8 cellular contexts compared by ENCODE assay signal in genomic region chr19:7535993-7536685, GRCh38. TPM values are rescaled to one million over a fixed set of nuclear protein-coding genes. Genes with fewer than 3 reads are reported as not detected.
A peak's percentile ranks its signal among the peaks of the same experiment; 100 is the strongest.
DNase-seq lines count a peak whose midpoint lies in the region; ATAC-seq, FAIRE-seq and TF ChIP-seq lines count a peak whose summit lies in the region.

No MANE protein-coding gene starts in this region.

- TF ChIP-seq CTCF in H1 (IDR thresholded peaks at IDR 0.05; ENCODE audit: control extremely low read depth in 1 of 3, insufficient read depth in 1 of 3, low read depth in 1 of 3, low read length in 3 of 3) (no peak), neural cell (IDR thresholded peaks at IDR 0.05; ENCODE audit: poor library complexity, severe bottlenecking) (no peak)

- H3K79me2 ChIP-seq in H1 (ENCODE audit: control insufficient read depth in 1 of 2, insufficient read depth in 2 of 2, low read length in 2 of 2) = no peaks in the 10 kb centered on the region
- H3K79me2 ChIP-seq in neural cell (replicated peaks; ENCODE audit: insufficient read depth, low read length) = no peaks in the 10 kb centered on the region

- no peak overlapping the region for H2BK15ac ChIP-seq in H1 (ENCODE audit: low read length)

- H3K4me1 ChIP-seq in H1 (replicated peaks in 1 of 4; ENCODE audit: control insufficient read depth in 3 of 4, insufficient read depth in 4 of 4, low read length in 3 of 4) = peaks cover 0 to 9% (median 3%) of the 10 kb centered on the region in 4 experiments; a peak in 4 of 7 replicates

- TF ChIP-seq RAD21 in H1 (IDR thresholded peaks at IDR 0.05 in 1 of 2, conservative IDR thresholded peaks at IDR 0.05 in 1 of 2; ENCODE audit: low read depth in 2 of 2, low read length in 2 of 2) (no peak), neural cell (conservative IDR thresholded peaks at IDR 0.05) (no peak)

- H3K9me3 ChIP-seq in H1 (ENCODE audit: insufficient read depth in 2 of 2, low read depth in 1 of 2, low read length in 1 of 2) = no peaks in the 10 kb centered on the region
- H3K9me3 ChIP-seq in neural cell (ENCODE audit: low read length) = no peaks in the 10 kb centered on the region

- WGBS in H1 (ENCODE audit: extremely low coverage in 1 of 2, insufficient coverage in 1 of 2, insufficient read length in 1 of 2, insufficient replicate concordance in 2 of 2, low coverage in 1 of 2, low lambda C conversion rate in 2 of 2, missing lambda C conversion rate in 1 of 2), 2 experiments = 64% methylated on average over 12 of the region's 30 CpGs; no CpG with 5 or more reads in 1 of the 2 experiments

- no peaks in the 10 kb centered on the region; the same call in 1 of the 2 replicates for H3K23me2 ChIP-seq in H1 (ENCODE audit: low read depth, low read length)

- no peak overlapping the region for H3K18ac ChIP-seq in H1 (ENCODE audit: extremely low read depth, low read length)

- no peak for TF ChIP-seq POLR2A in H1 (IDR thresholded peaks at IDR 0.05; ENCODE audit: control extremely low read depth in 1 of 2, low read depth in 2 of 2, low read length in 2 of 2)

- POLR2A ChIA-PET in H1 (lab: Charles Lee; ENCODE audit: partially characterized antibody) = interaction anchor here (1.7 to 7.6 kb wide), 2 partner anchors 14 to 16 kb away, joined by 7 to 80 read pairs; partner anchors contain the start of gene MCOLN1

- 0 out of 2 replicates have a peak overlapping the region, but pooled peaks have one; percentile 27 for H2BK12ac ChIP-seq in H1 (ENCODE audit: low read depth, low read length)

- FAIRE-seq in H1 (lab: Jason Lieb, UNC) = no peak

- H3K9ac ChIP-seq in H1 (replicated peaks in 1 of 4; ENCODE audit: extremely low read depth in 1 of 4, low read depth in 3 of 4, low read length in 3 of 4) = no peak overlapping the region
- H3K9ac ChIP-seq in neural cell (ENCODE audit: low read length) = peak overlapping the region; percentile 86

- TF ChIP-seq EP300 in H1 (IDR thresholded peaks at IDR 0.05; ENCODE audit: borderline replicate concordance in 1 of 2, low read depth in 2 of 2, low read length in 2 of 2) (no peak), neural cell (conservative IDR thresholded peaks at IDR 0.05; ENCODE audit: poor library complexity, severe bottlenecking) (no peak)

- H3K4ac ChIP-seq in H1 (replicated peaks; ENCODE audit: insufficient read length, low read depth, low read length) = no peak overlapping the region

- H2BK5ac ChIP-seq in H1 (ENCODE audit: low read depth, low read length) = 0 out of 2 replicates have a peak overlapping the region, but pooled peaks have one; percentile 75

- H3K4me2 ChIP-seq in H1 (ENCODE audit: insufficient read depth in 1 of 2, low read depth in 2 of 2, low read length in 2 of 2) = peak overlapping the region; percentile 71 to 86
- peak overlapping the region; percentile 59 for H3K4me2 ChIP-seq in neural cell (ENCODE audit: low read length)

- ATAC-seq in GM18498 (IDR thresholded peaks at IDR 0.05; ENCODE audit: unreplicated experiment) (peak; percentile 3), HG02678 (IDR thresholded peaks at IDR 0.05; ENCODE audit: unreplicated experiment) (no peak), HG03520 (IDR thresholded peaks at IDR 0.05; ENCODE audit: unreplicated experiment) (no peak)

- H2AK5ac ChIP-seq in H1 (ENCODE audit: low read depth, low read length) = no peak overlapping the region

- no peak overlapping the region for H3K23ac ChIP-seq in H1 (ENCODE audit: insufficient read length)

- H3K4me3 ChIP-seq in H1 (ENCODE audit: extremely low read depth in 1 of 4, insufficient read depth in 2 of 4, low read depth in 3 of 4, low read length in 4 of 4) (peak overlapping the region; percentile 76 to 98 (median 93)), neural cell (ENCODE audit: low read length) (peak overlapping the region; percentile 94)

- peak overlapping the region; percentile 95 for H4K8ac ChIP-seq in H1 (ENCODE audit: extremely low read depth, insufficient read depth, low read length)

- H4K5ac ChIP-seq in H1 (ENCODE audit: insufficient read length, low read depth, low read length) = no peak overlapping the region

- DNase-seq in NCI-H69 (lab: John Stamatoyannopoulos, UW) (peak; percentile 24), H1 (ENCODE audit: low read depth in 1 of 2, low spot score in 2 of 2) (no peak), NCI-H446 treated with DMSO at 0.1 percent for 48 hours (lab: John Stamatoyannopoulos, UW) (no peak), NCI-H187 treated with DMSO at 0.1 percent for 48 hours (lab: John Stamatoyannopoulos, UW) (no peak)

- H2AFZ ChIP-seq in H1 (ENCODE audit: low read length) (no peak overlapping the region), neural cell (ENCODE audit: low read depth, low read length) (peak overlapping the region; percentile 80)

- H4K91ac ChIP-seq in H1 (replicated peaks; ENCODE audit: insufficient read length, low read length) = no peak overlapping the region

- no peaks in the 10 kb centered on the region for H3K27me3 ChIP-seq in H1 (replicated peaks in 1 of 4; ENCODE audit: control insufficient read depth in 3 of 4, extremely low read depth in 1 of 4, insufficient read depth in 3 of 4, low read length in 3 of 4)
- H3K27me3 ChIP-seq in neural cell (ENCODE audit: insufficient read depth, low read depth, low read length) = no peaks in the 10 kb centered on the region

- no peak overlapping the region for H3K14ac ChIP-seq in H1 (ENCODE audit: insufficient read length)

- no peak overlapping the region for H3K56ac ChIP-seq in H1 (replicated peaks; ENCODE audit: insufficient read length, low read depth, low read length)

- peaks cover 5% of the 10 kb centered on the region for H3F3A ChIP-seq in neural cell (ENCODE audit: insufficient read depth, low read length, poor library complexity, severe bottlenecking)

- H4K20me1 ChIP-seq in H1 (replicated peaks in 1 of 2; ENCODE audit: control insufficient read depth in 1 of 2, insufficient read depth in 2 of 2, low read length in 2 of 2) (peaks cover 0 to 3% of the 10 kb centered on the region in 2 experiments), neural cell (ENCODE audit: insufficient read depth) (no peaks in the 10 kb centered on the region)

- peaks cover 0 to 8% (median 3%) of the 10 kb centered on the region in 4 experiments; a peak in 3 of 8 replicates for H3K36me3 ChIP-seq in H1 (ENCODE audit: control insufficient read depth in 2 of 4, insufficient read depth in 4 of 4, low read length in 3 of 4)
- no peaks in the 10 kb centered on the region for H3K36me3 ChIP-seq in neural cell (ENCODE audit: insufficient read depth, low read length)

- H3K27ac ChIP-seq in H1 (ENCODE audit: low read depth, low read length) (no peak overlapping the region), neural cell (ENCODE audit: low read length) (peak overlapping the region; percentile 87)

- H2BK120ac ChIP-seq in H1 (replicated peaks; ENCODE audit: low read depth, low read length) = no peak overlapping the region

- H3K79me1 ChIP-seq in H1 (ENCODE audit: low read depth, low read length) = no peaks in the 10 kb centered on the region

- H2BK20ac ChIP-seq in H1 (ENCODE audit: low read length) = no peak overlapping the region

- CTCF ChIA-PET in H1 (lab: Charles Lee; ENCODE audit: partially characterized antibody) = interaction anchor here (0.7 to 0.8 kb wide), 2 partner anchors 16 kb away, joined by 3 read pairs; no protein-coding TSS in a partner anchor

- H3K9me2 ChIP-seq in neural cell (ENCODE audit: insufficient read depth, low read length) = no peaks in the 10 kb centered on the region

RNA-seq across cellular contexts. Expression of gene PNPLA6, which starts 0.6 kb away (rescaled TPM):
- total RNA-seq in H1 (2021; fragmentation: NEBNext Ultra II Directional; extraction: Animal tissue kit (Norgen Biotek cat#: 25700)) = 121 and 123 TPM in 2 replicates
- polyA plus RNA-seq in H1 (2011; rRNA removed) (55.1 and 121 TPM in 2 replicates), neural cell (10.8 and 25.0 TPM in 2 replicates)
- polyA plus RNA-seq in H1 (2011; cell fraction: cytosol; rRNA removed) = 59.0 TPM
- 207 TPM for polyA plus RNA-seq in H1 (2011; cell fraction: nucleus; rRNA removed)
- polyA plus RNA-seq in H1 (2012, experiment 1 of 2) = 77.9 to 117 TPM (median 110 TPM) in 4 replicates
- 119 TPM for polyA plus RNA-seq in H1 (2012, experiment 2 of 2)
- polyA plus RNA-seq in H1 (2013, experiment 1 of 2) = 101 TPM
- polyA plus RNA-seq in H1 (2013, experiment 2 of 2) = 100 TPM
- 48.4 and 57.9 TPM in 2 replicates for polyA minus RNA-seq in H1 (2011; rRNA and poly(A)+ RNA removed)
- polyA minus RNA-seq in H1 (2011; cell fraction: cytosol; rRNA and poly(A)+ RNA removed) = 93.0 TPM
- polyA minus RNA-seq in H1 (2011; cell fraction: nucleus; rRNA and poly(A)+ RNA removed) = 92.4 TPM
- 28.4 and 33.8 TPM in 2 replicates for polyA minus RNA-seq in neural cell

RNA-seq across cellular contexts. Expression of gene MCOLN1, which starts 13.7 kb away (rescaled TPM):
- 15.8 and 19.1 TPM in 2 replicates for total RNA-seq in H1 (2021; fragmentation: NEBNext Ultra II Directional; extraction: Animal tissue kit (Norgen Biotek cat#: 25700))
- polyA plus RNA-seq in H1 (2011; rRNA removed) = 40.0 and 42.8 TPM in 2 replicates
- 26.0 TPM for polyA plus RNA-seq in H1 (2011; cell fraction: cytosol; rRNA removed)
- 71.1 TPM for polyA plus RNA-seq in H1 (2011; cell fraction: nucleus; rRNA removed)
- polyA plus RNA-seq in H1 (2012, experiment 1 of 2) = 16.2 to 22.1 TPM (median 19.4 TPM) in 4 replicates
- 24.5 TPM for polyA plus RNA-seq in H1 (2012, experiment 2 of 2)
- 18.1 TPM for polyA plus RNA-seq in H1 (2013, experiment 1 of 2)
- 18.1 TPM for polyA plus RNA-seq in H1 (2013, experiment 2 of 2)
- 32.4 and 35.1 TPM in 2 replicates for polyA minus RNA-seq in H1 (2011; rRNA and poly(A)+ RNA removed)
- 19.8 TPM for polyA minus RNA-seq in H1 (2011; cell fraction: cytosol; rRNA and poly(A)+ RNA removed)
- 22.5 TPM for polyA minus RNA-seq in H1 (2011; cell fraction: nucleus; rRNA and poly(A)+ RNA removed)
- polyA plus RNA-seq in neural cell = 16.9 and 20.6 TPM in 2 replicates
- 10.8 and 11.0 TPM in 2 replicates for polyA minus RNA-seq in neural cell

RNA-seq across cellular contexts. Expression of gene ZNF358, which starts 20.2 kb away (rescaled TPM):
- 40.0 and 44.0 TPM in 2 replicates for total RNA-seq in H1 (2021; fragmentation: NEBNext Ultra II Directional; extraction: Animal tissue kit (Norgen Biotek cat#: 25700))
- polyA plus RNA-seq in H1 (2011; rRNA removed) (60.3 and 117 TPM in 2 replicates), neural cell (14.6 and 22.0 TPM in 2 replicates)
- polyA plus RNA-seq in H1 (2011; cell fraction: cytosol; rRNA removed) = 39.7 TPM
- polyA plus RNA-seq in H1 (2011; cell fraction: nucleus; rRNA removed) = 48.1 TPM
- polyA plus RNA-seq in H1 (2012, experiment 1 of 2) = 34.2 to 38.8 TPM (median 38.1 TPM) in 4 replicates
- polyA plus RNA-seq in H1 (2012, experiment 2 of 2) = 37.1 TPM
- 43.9 TPM for polyA plus RNA-seq in H1 (2013, experiment 1 of 2)
- polyA plus RNA-seq in H1 (2013, experiment 2 of 2) = 44.5 TPM
- polyA minus RNA-seq in H1 (2011; rRNA and poly(A)+ RNA removed) = 15.6 and 24.3 TPM in 2 replicates
- polyA minus RNA-seq in H1 (2011; cell fraction: cytosol; rRNA and poly(A)+ RNA removed) = 34.9 TPM
- polyA minus RNA-seq in H1 (2011; cell fraction: nucleus; rRNA and poly(A)+ RNA removed) = 19.2 TPM
- polyA minus RNA-seq in neural cell = 25.8 and 29.5 TPM in 2 replicates

RNA-seq across cellular contexts. Expression of gene PEX11G, which starts 47.3 kb away (rescaled TPM):
- total RNA-seq in H1 (2021; fragmentation: NEBNext Ultra II Directional; extraction: Animal tissue kit (Norgen Biotek cat#: 25700)) = 1.8 and 2.1 TPM in 2 replicates
- polyA plus RNA-seq in H1 (2011; rRNA removed) = 4.3 and 5.3 TPM in 2 replicates
- 5.6 TPM for polyA plus RNA-seq in H1 (2011; cell fraction: cytosol; rRNA removed)
- 3.9 TPM for polyA plus RNA-seq in H1 (2011; cell fraction: nucleus; rRNA removed)
- 1.4 to 4.6 TPM (median 3.1 TPM) in 4 replicates for polyA plus RNA-seq in H1 (2012, experiment 1 of 2)
- polyA plus RNA-seq in H1 (2012, experiment 2 of 2) = 2.7 TPM
- 1.4 TPM for polyA plus RNA-seq in H1 (2013, experiment 1 of 2)
- polyA plus RNA-seq in H1 (2013, experiment 2 of 2) = 1.7 TPM
- 0.44 and 0.90 TPM in 2 replicates for polyA minus RNA-seq in H1 (2011; rRNA and poly(A)+ RNA removed)
- polyA minus RNA-seq in H1 (2011; cell fraction: cytosol; rRNA and poly(A)+ RNA removed) = 1.7 TPM
- polyA minus RNA-seq in H1 (2011; cell fraction: nucleus; rRNA and poly(A)+ RNA removed) = 1.4 TPM
- polyA plus RNA-seq in neural cell = 1.2 and 1.3 TPM in 2 replicates
- 0.81 and 0.97 TPM in 2 replicates for polyA minus RNA-seq in neural cell

RNA-seq across cellular contexts. Expression of gene CAMSAP3, which starts 59.5 kb away (rescaled TPM):
- total RNA-seq in H1 (2021; fragmentation: NEBNext Ultra II Directional; extraction: Animal tissue kit (Norgen Biotek cat#: 25700)) = 30.4 and 32.5 TPM in 2 replicates
- polyA plus RNA-seq in H1 (2011; rRNA removed) = 11.4 and 19.6 TPM in 2 replicates
- polyA plus RNA-seq in H1 (2011; cell fraction: cytosol; rRNA removed) = 12.9 TPM
- polyA plus RNA-seq in H1 (2011; cell fraction: nucleus; rRNA removed) = 69.2 TPM
- 18.4 to 30.0 TPM (median 24.6 TPM) in 4 replicates for polyA plus RNA-seq in H1 (2012, experiment 1 of 2)
- polyA plus RNA-seq in H1 (2012, experiment 2 of 2) = 25.6 TPM
- 19.2 TPM for polyA plus RNA-seq in H1 (2013, experiment 1 of 2)
- 17.8 TPM for polyA plus RNA-seq in H1 (2013, experiment 2 of 2)
- 5.0 and 7.4 TPM in 2 replicates for polyA minus RNA-seq in H1 (2011; rRNA and poly(A)+ RNA removed)
- 10.3 TPM for polyA minus RNA-seq in H1 (2011; cell fraction: cytosol; rRNA and poly(A)+ RNA removed)
- 13.5 TPM for polyA minus RNA-seq in H1 (2011; cell fraction: nucleus; rRNA and poly(A)+ RNA removed)
- 17.0 and 22.5 TPM in 2 replicates for polyA plus RNA-seq in neural cell
- polyA minus RNA-seq in neural cell = 22.2 and 24.1 TPM in 2 replicates
